In genomic region chr22:20783844-20784723, GRCh38 we compare ENCODE assay signal across 8 cellular contexts. TPM values are rescaled to one million over a fixed set of nuclear protein-coding genes. Genes with fewer than 3 reads are reported as not detected.
A peak's percentile ranks its signal among the peaks of the same experiment; 100 is the strongest.
DNase-seq lines count a peak whose midpoint lies in the region; TF ChIP-seq lines count a peak whose summit lies in the region.

No MANE protein-coding gene starts in this region.

- H3K4me1 ChIP-seq in cardiac muscle cell (ENCODE audit: low read depth): peaks cover 42% of the 10 kb centered on the region
- peaks cover 2% of the 10 kb centered on the region for H3K4me1 ChIP-seq in mesenchymal stem cell (ENCODE audit: control insufficient read depth, insufficient read depth, low read depth, low read length)

- TF ChIP-seq POLR2A in NB4 (IDR thresholded peaks at IDR 0.05; ENCODE audit: extremely low read depth, insufficient read length): no peak

- no peak overlapping the region for H3K14ac ChIP-seq in mesenchymal stem cell (ENCODE audit: low read length in 2 of 2)

- H3K9me3 ChIP-seq in cardiac muscle cell (ENCODE audit: low read depth) (no peaks in the 10 kb centered on the region), mesenchymal stem cell (ENCODE audit: control insufficient read depth, low read length) (no peaks in the 10 kb centered on the region)

- intact Hi-C loops in cardiac septum (cut with DNase I): no loop called here

- no peak overlapping the region for H2BK120ac ChIP-seq in mesenchymal stem cell (ENCODE audit: low read depth, low read length)

- no peaks in the 10 kb centered on the region for H3K36me3 ChIP-seq in cardiac muscle cell
- peaks cover 41 to 54% of the 10 kb centered on the region in 2 experiments for H3K36me3 ChIP-seq in mesenchymal stem cell (ENCODE audit: control insufficient read depth in 1 of 2, insufficient read depth in 2 of 2, low read depth in 1 of 2, low read length in 2 of 2)

- H2BK5ac ChIP-seq in mesenchymal stem cell (ENCODE audit: low read depth, low read length, poor library complexity, severe bottlenecking): no peak overlapping the region

- 65% methylated on average over 13 of the region's 14 CpGs for WGBS in mesenchymal stem cell

- no peak overlapping the region for H4K91ac ChIP-seq in mesenchymal stem cell (ENCODE audit: low read length)

- peaks cover 2% of the 10 kb centered on the region for H3K79me1 ChIP-seq in mesenchymal stem cell (replicated peaks; ENCODE audit: low read length, poor library complexity, severe bottlenecking)

- DNase-seq in cardiac muscle cell (ENCODE audit: low read depth in 1 of 2, low spot score in 1 of 2) (peak; percentile 61 to 76), cardiac septum (ENCODE audit: low spot score) (no peak), NB4 (ENCODE audit: low read depth) (peak; percentile 77), UCSD-AML1 (lab: John Stamatoyannopoulos, UW; ENCODE audit: unreplicated experiment) (peak; percentile 44), dedifferentiated amniotic fluid mesenchymal stem cell (ENCODE audit: extremely low spot score) (peak; percentile 47), mesenchymal stem cell (peak; percentile 78), stromal cell of bone marrow (ENCODE audit: low read depth) (peak; percentile 47), NCI-H187 (lab: John Stamatoyannopoulos, UW) (no peak)

- no peak overlapping the region for H2AK5ac ChIP-seq in mesenchymal stem cell (ENCODE audit: low read length, severe bottlenecking)

- H2BK12ac ChIP-seq in mesenchymal stem cell (ENCODE audit: low read length in 2 of 2): no peak overlapping the region

- H3K4ac ChIP-seq in mesenchymal stem cell (ENCODE audit: low read depth in 1 of 2, low read length in 2 of 2): no peak overlapping the region

- H3K27ac ChIP-seq in cardiac muscle cell (no peak overlapping the region), mesenchymal stem cell (ENCODE audit: low read length, poor library complexity, severe bottlenecking) (no peak overlapping the region)

- no peak overlapping the region for H3K23ac ChIP-seq in mesenchymal stem cell (ENCODE audit: low read length in 2 of 2)

- no peak overlapping the region for H3K18ac ChIP-seq in mesenchymal stem cell (ENCODE audit: low read depth in 1 of 2, low read length in 2 of 2)

- TF ChIP-seq CTCF in cardiac muscle cell (IDR thresholded peaks at IDR 0.05; ENCODE audit: low read depth, low read length) (peak; percentile 77), NB4 (IDR thresholded peaks at IDR 0.05; ENCODE audit: low read depth, low read length) (peak; percentile 84)

- no peak overlapping the region for H2BK15ac ChIP-seq in mesenchymal stem cell (ENCODE audit: low read depth, poor library complexity, severe bottlenecking)

- H4K8ac ChIP-seq in mesenchymal stem cell (ENCODE audit: low read length): no peak overlapping the region

- no peak overlapping the region for H2AFZ ChIP-seq in mesenchymal stem cell (ENCODE audit: low read depth, low read length)

- peak overlapping the region; percentile 26 for H3K9ac ChIP-seq in mesenchymal stem cell (ENCODE audit: low read length)

- H3K4me2 ChIP-seq in mesenchymal stem cell (ENCODE audit: low read length, poor library complexity, severe bottlenecking): no peak overlapping the region

- H3K4me3 ChIP-seq in cardiac muscle cell (no peak overlapping the region), NB4 (ENCODE audit: low read depth, low read length) (no peak overlapping the region), mesenchymal stem cell (ENCODE audit: insufficient read depth in 1 of 2, low read depth in 1 of 2, low read length in 2 of 2) (no peak overlapping the region)

- H3K27me3 ChIP-seq in cardiac muscle cell (no peaks in the 10 kb centered on the region), mesenchymal stem cell (ENCODE audit: control insufficient read depth in 1 of 2, insufficient read depth in 1 of 2, low read length in 2 of 2) (no peaks in the 10 kb centered on the region)

RNA-seq across cellular contexts. Expression of gene SERPIND1, which starts 10.2 kb away (rescaled TPM):
- 0.88 and 1.3 TPM in 2 replicates for total RNA-seq in cardiac muscle cell
- 0.94 and 4.8 TPM in 2 replicates for polyA plus RNA-seq in cardiac muscle cell
- total RNA-seq in cardiac septum: 0.13 TPM
- polyA plus RNA-seq in mesenchymal stem cell (2013, experiment 1 of 2): 0.06 TPM
- 0.05 TPM for polyA plus RNA-seq in mesenchymal stem cell (2013, experiment 2 of 2)

Comparison
In these comparisons a context has a peak if more than half of its experiments do, and no peak if none do; other contexts are left out.
1. DNase-seq: peak in cardiac muscle cell (2 of 2), NB4 (single experiment), UCSD-AML1 (single experiment), dedifferentiated amniotic fluid mesenchymal stem cell (single experiment), mesenchymal stem cell (single experiment) and stromal cell of bone marrow (single experiment); none in cardiac septum (single experiment) and NCI-H187 (0 of 2).